In genomic region chr12:120703311-120703942, GRCh38 we compare ENCODE assay signal across 11 cellular contexts.
"Had no signal": no experiment of that assay in that cellular context is flagged by ENCODE, and none has a peak within 500 bp of the region (broad histone marks: within the 10 kb centered on the region; RNA-seq: fewer than 3 reads in every experiment).

No MANE protein-coding gene starts in this region.

- DNase-seq: activated CD4-positive, alpha-beta T cell treated with anti-CD3 and anti-CD28 coated beads, Interleukin-2, amount 10 ng/mL, durations not matched to agents 7 days and 5 days; activated CD4-positive, CD25-positive, alpha-beta regulatory T cell; activated CD8-positive, alpha-beta memory T cell treated with anti-CD3 and anti-CD28 coated beads for 24 hours; activated naive CD4-positive, alpha-beta T cell treated with anti-CD3 and anti-CD28 coated beads, Interleukin-2, amount 50 U/mL, for 16 hours; activated T-cell treated with anti-CD3 and anti-CD28 coated beads for 4 hours; endodermal cell; posterior cingulate gyrus; SHP77 treated with DMSO at 0.1 percent for 48 hours; stimulated activated CD4-positive, alpha-beta T cell treated with anti-CD3 and anti-CD28 coated beads, Interleukin-4, amount 100 ng/mL, for 4 hours; transverse colon had no signal

- H3K27me3 ChIP-seq: transverse colon had no signal

- ATAC-seq: sciatic nerve had no signal

- H3K27ac ChIP-seq: transverse colon had no signal

- H3K9me3 ChIP-seq: transverse colon had no signal

- H3K4me3 ChIP-seq: transverse colon had no signal
